In the genomic region with DNA sequence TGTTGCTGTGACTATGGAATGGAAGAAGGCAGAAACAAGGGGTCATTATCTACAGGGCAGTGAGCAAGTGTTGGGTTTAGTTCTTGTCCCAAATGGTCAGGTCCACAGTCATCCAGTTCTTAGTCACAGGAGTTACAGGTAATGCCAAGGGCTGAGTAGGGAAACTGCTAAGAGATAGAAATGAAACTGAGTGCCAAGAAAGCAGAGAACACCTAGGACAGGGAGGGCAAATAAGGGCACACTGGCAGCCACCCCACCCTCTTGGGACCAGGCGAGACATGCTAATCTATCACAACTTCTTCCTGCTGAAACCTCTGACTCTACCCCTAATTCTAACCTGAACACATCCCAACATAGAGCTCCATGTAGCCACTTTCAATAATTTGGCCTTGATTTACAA, we compare ENCODE assay signal across 16 cellular contexts.
"Had no signal": no experiment of that assay in that cellular context is flagged by ENCODE, and none has a peak within 500 bp of the region (broad histone marks: within the 10 kb centered on the region; RNA-seq: fewer than 3 reads in every experiment).

No MANE protein-coding gene starts in this region.

- H3K27me3 ChIP-seq: cardiac muscle cell, tibial nerve had no signal

- H3K36me3 ChIP-seq: cardiac muscle cell, tibial nerve had no signal

- H3K4me3 ChIP-seq: cardiac muscle cell, coronary artery, SK-N-MC, tibial nerve had no signal

- H3K9me3 ChIP-seq: tibial nerve had no signal

- H3K27ac ChIP-seq: cardiac muscle cell, coronary artery, SK-N-MC had no signal

- DNase-seq: activated CD4-positive, alpha-beta memory T cell treated with anti-CD3 and anti-CD28 coated beads, Interleukin-2, amount 10 ng/mL, durations not matched to agents 7 days and 5 days; activated gamma-delta T cell treated with Interleukin-2 at 50 U/mL for 16 hours; activated naive CD8-positive, alpha-beta T cell treated with anti-CD3 and anti-CD28 coated beads for 36 hours; activated T-cell treated with anti-CD3 and anti-CD28 coated beads, Interleukin-2, amount 50 U/mL, for 48 hours; effector CD8-positive, alpha-beta T cell; natural killer cell; nucleus accumbens; stimulated activated CD4-positive, alpha-beta T cell treated with anti-CD3 and anti-CD28 coated beads, Interleukin-15, amount 100 ng/mL, for 24 hours; stimulated activated CD4-positive, alpha-beta T cell treated with anti-CD3 and anti-CD28 coated beads, Interleukin-4, amount 100 ng/mL, for 24 hours; T-cell; T1000 had no signal

- FAIRE-seq: keratinocyte had no signal

- ATAC-seq: natural killer cell, T-cell had no signal
